ENCODE assay signal across 22 cellular contexts in genomic region chr3:57627976-57628375, GRCh38. TPM values are rescaled to one million over a fixed set of nuclear protein-coding genes. Genes with fewer than 3 reads are reported as not detected.
DNase-seq lines count a peak whose midpoint lies in the region; ATAC-seq and TF ChIP-seq lines count a peak whose summit lies in the region.
"Had no signal": no experiment of that assay in that cellular context is flagged by ENCODE, and none has a peak within 500 bp of the region (broad histone marks: within the 10 kb centered on the region; RNA-seq: fewer than 3 reads in every experiment).

No MANE protein-coding gene starts in this region.

- no peak overlapping the region for H3K4me3 Mint-ChIP-seq in brain
- H3K4me3 Mint-ChIP-seq in type B pancreatic cell, result no peak overlapping the region
- H3K4me3 Mint-ChIP-seq: activated CD4-positive, alpha-beta T cell treated with anti-CD3 and anti-CD28 coated beads for 36 hours; central memory CD8-positive, alpha-beta T cell; memory B cell; naive thymus-derived CD4-positive, alpha-beta T cell; stimulated activated memory B cell treated with anti-CD40 and anti-IgM and Interleukin-4, amounts not matched to agents 10 μg/mL and 1 μg/mL and 100 μg/mL, for 72 hours had no signal

- H3K4me1 Mint-ChIP-seq in brain (peaks cover 11% of the 10 kb centered on the region), type B pancreatic cell (ENCODE audit: unreplicated experiment) (no peaks in the 10 kb centered on the region)
- H3K4me1 Mint-ChIP-seq: activated CD4-positive, alpha-beta T cell treated with anti-CD3 and anti-CD28 coated beads for 36 hours; central memory CD8-positive, alpha-beta T cell; memory B cell; naive thymus-derived CD4-positive, alpha-beta T cell; stimulated activated memory B cell treated with anti-CD40 and anti-IgM and Interleukin-4, amounts not matched to agents 10 μg/mL and 1 μg/mL and 100 μg/mL, for 72 hours had no signal

- no peaks in the 10 kb centered on the region for H3K9me3 Mint-ChIP-seq in brain
- no peaks in the 10 kb centered on the region for H3K9me3 Mint-ChIP-seq in type B pancreatic cell
- H3K9me3 Mint-ChIP-seq: central memory CD8-positive, alpha-beta T cell; memory B cell; naive thymus-derived CD4-positive, alpha-beta T cell; stimulated activated memory B cell treated with anti-CD40 and anti-IgM and Interleukin-4, amounts not matched to agents 10 μg/mL and 1 μg/mL and 100 μg/mL, for 72 hours had no signal

- H3K27ac Mint-ChIP-seq in brain, result peak overlapping the region in 3 of 5 experiments; percentile 63 to 92 (median 84)
- H3K27ac Mint-ChIP-seq in type B pancreatic cell, result no peak overlapping the region
- H3K27ac Mint-ChIP-seq: activated CD4-positive, alpha-beta T cell treated with anti-CD3 and anti-CD28 coated beads for 36 hours; memory B cell; stimulated activated memory B cell treated with anti-CD40 and anti-IgM and Interleukin-4, amounts not matched to agents 10 μg/mL and 1 μg/mL and 100 μg/mL, for 72 hours had no signal

- no peak for ATAC-seq in GM21390 (IDR thresholded peaks at IDR 0.05; ENCODE audit: unreplicated experiment)
- ATAC-seq in GM19395 (IDR thresholded peaks at IDR 0.05; ENCODE audit: unreplicated experiment), result no peak
- ATAC-seq: activated CD4-positive, alpha-beta T cell treated with anti-CD3 and anti-CD28 coated beads for 36 hours; naive thymus-derived CD4-positive, alpha-beta T cell; stimulated activated memory B cell treated with anti-CD40 and anti-IgM and Interleukin-4, amounts not matched to agents 10 μg/mL and 1 μg/mL and 100 μg/mL, for 72 hours had no signal

- TF ChIP-seq CTCF in brain (conservative IDR thresholded peaks at IDR 0.05) (no peak), type B pancreatic cell (conservative IDR thresholded peaks at IDR 0.05) (no peak)

- H3K36me3 Mint-ChIP-seq in brain (peaks cover 80% of the 10 kb centered on the region), type B pancreatic cell (peaks cover 28% of the 10 kb centered on the region)

- H3K27me3 Mint-ChIP-seq in brain, result no peaks in the 10 kb centered on the region
- no peaks in the 10 kb centered on the region for H3K27me3 Mint-ChIP-seq in type B pancreatic cell
- H3K27me3 Mint-ChIP-seq: activated CD4-positive, alpha-beta T cell treated with anti-CD3 and anti-CD28 coated beads for 36 hours; central memory CD8-positive, alpha-beta T cell; memory B cell; naive thymus-derived CD4-positive, alpha-beta T cell; stimulated activated memory B cell treated with anti-CD40 and anti-IgM and Interleukin-4, amounts not matched to agents 10 μg/mL and 1 μg/mL and 100 μg/mL, for 72 hours had no signal

- DNase-seq in COLO829 (ENCODE audit: low spot score) (peak; percentile 84), NCI-H2081 treated with DMSO at 0.1 percent for 48 hours (lab: John Stamatoyannopoulos, UW) (peak; percentile 40), occipital lobe (lab: John Stamatoyannopoulos, UW) (peak; percentile 9), NCI-H524 treated with DMSO at 0.1 percent for 48 hours (lab: John Stamatoyannopoulos, UW) (no peak), type B pancreatic cell (ENCODE audit: extremely low spot score, unreplicated experiment) (no peak)
- DNase-seq: ACHN; activated CD4-positive, alpha-beta T cell treated with anti-CD3 and anti-CD28 coated beads for 36 hours; activated gamma-delta T cell; amniotic stem cell; effector memory CD4-positive, alpha-beta T cell; GOT3; Kasumi-1; naive thymus-derived CD4-positive, alpha-beta T cell; NCI-H2171; stimulated activated CD4-positive, alpha-beta T cell treated with anti-CD3 and anti-CD28 coated beads, Interleukin-15, amount 100 ng/mL, for 24 hours; tibial artery had no signal

RNA-seq across cellular contexts. Expression of gene ARF4, which starts 30.8 kb away (rescaled TPM):
- 107 TPM for polyA plus RNA-seq in brain (ENCODE audit: insufficient read depth, low read depth, low replicate concordance)
- total RNA-seq in occipital lobe, result 130 TPM
- 132 and 188 TPM in 2 replicates for total RNA-seq in type B pancreatic cell (ENCODE audit: low replicate concordance)

Comparison
In these comparisons a context has a peak if more than half of its experiments do, and no peak if none do; other contexts are left out.
1. DNase-seq: peak in COLO829 (single experiment), NCI-H2081 treated with DMSO at 0.1 percent for 48 hours (single experiment) and occipital lobe (single experiment); none in NCI-H524 treated with DMSO at 0.1 percent for 48 hours (single experiment) and type B pancreatic cell (single experiment).